ENCODE assay signal across 8 cellular contexts in the genomic region with DNA sequence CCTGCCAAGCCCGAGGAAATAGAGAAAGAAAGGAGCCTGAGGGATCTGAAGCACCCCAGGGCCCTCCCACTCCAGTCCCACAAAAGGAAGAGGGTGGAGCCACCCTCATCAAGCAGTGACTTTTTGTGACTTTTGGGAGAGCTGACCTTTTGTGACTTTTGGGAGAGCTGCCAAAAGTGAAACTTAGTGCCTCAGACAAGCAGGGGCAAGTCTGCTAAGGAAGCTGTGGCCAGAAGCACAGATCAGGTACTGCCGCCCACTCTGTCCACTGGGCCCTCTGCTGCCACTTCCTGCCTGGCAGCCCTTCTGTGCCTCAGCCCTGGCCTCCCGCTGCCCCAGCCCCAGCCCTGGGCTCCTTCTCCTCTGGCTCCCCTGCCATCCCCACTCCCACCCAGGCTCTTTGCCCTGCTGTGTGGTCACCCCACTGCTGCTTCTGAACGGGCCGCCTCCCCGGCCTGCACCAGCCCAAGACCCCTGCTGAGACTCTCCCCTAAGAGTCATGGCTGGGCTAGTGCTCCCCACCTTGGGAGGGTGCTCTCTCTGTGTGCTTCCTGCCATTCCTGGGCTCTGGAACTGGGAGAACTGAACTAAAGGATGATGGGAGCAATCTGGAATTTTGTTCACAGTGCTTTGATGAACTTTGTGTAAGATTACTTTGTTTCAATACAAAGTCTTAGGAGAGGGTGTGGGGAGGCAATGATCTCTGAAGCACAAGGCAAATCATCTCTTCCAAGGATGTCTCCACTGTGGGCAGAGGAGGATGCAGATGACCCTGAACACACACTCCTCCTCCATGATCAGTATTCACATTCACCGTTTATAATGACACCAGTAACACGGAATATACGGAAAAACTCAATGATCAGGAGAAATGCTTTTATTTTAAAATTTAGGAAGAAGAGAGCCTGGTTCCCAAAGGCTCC. TPM values are rescaled to one million over a fixed set of nuclear protein-coding genes. Genes with fewer than 3 reads are reported as not detected.
DNase-seq lines count a peak whose midpoint lies in the region; ATAC-seq and TF ChIP-seq lines count a peak whose summit lies in the region.

A gene (plus strand): TSS at position 147 of the 923 bp plus-strand sequence. CDS start 3,035 bp downstream, outside the sequence.

- peak within 1 kb of the TSS; percentile 23 to 69 (median 57) for H3K27ac ChIP-seq in Peyer's patch

- H3K4me3 ChIP-seq in Peyer's patch: peak within 1 kb of the TSS in 1 of 4 donors; percentile 6

- ATAC-seq in GM18520 (IDR thresholded peaks at IDR 0.05; ENCODE audit: unreplicated experiment): no peak

- no peak for TF ChIP-seq POLR2A in Peyer's patch (IDR thresholded peaks at IDR 0.05)

- DNase-seq in activated CD4-positive, alpha-beta T cell treated with anti-CD3 and anti-CD28 coated beads for 48 hours: peak; percentile 13
- DNase-seq in activated CD4-positive, alpha-beta T cell treated with anti-CD3 and anti-CD28 coated beads, Interleukin-2, amount 50 U/mL, for 4 hours: no peak
- DNase-seq in Peyer's patch (peak in 2 of 3 donors; percentile 32 to 63), endothelial cell (ENCODE audit: low spot score) (no peak), putamen (ENCODE audit: low spot score) (peak; percentile 16), NCI-H2029 treated with DMSO at 0.1 percent for 48 hours (lab: John Stamatoyannopoulos, UW) (no peak), NCI-H128 (lab: John Stamatoyannopoulos, UW; ENCODE audit: unreplicated experiment) (no peak)

- H3K27me3 Mint-ChIP-seq in endothelial cell (ENCODE audit: unreplicated experiment): peaks cover 6% of the 10 kb centered on the region

- H3K4me3 Mint-ChIP-seq in endothelial cell (ENCODE audit: unreplicated experiment): no peak within 1 kb of the TSS

- H3K9me3 Mint-ChIP-seq in endothelial cell (ENCODE audit: unreplicated experiment): no peaks in the 10 kb centered on the region

- H3K4me1 ChIP-seq in Peyer's patch: peaks cover 0 to 29% (median 0%) of the 10 kb centered on the region in 4 donors

- H3K9me3 ChIP-seq in Peyer's patch: no peaks in the 10 kb centered on the region

- H3K4me1 Mint-ChIP-seq in endothelial cell (ENCODE audit: unreplicated experiment): peaks cover 7% of the 10 kb centered on the region

- H3K27ac Mint-ChIP-seq in endothelial cell (ENCODE audit: unreplicated experiment): peak within 1 kb of the TSS; percentile 24

- no peaks in the 10 kb centered on the region for H3K36me3 Mint-ChIP-seq in endothelial cell (ENCODE audit: low read depth, unreplicated experiment)

- no peaks in the 10 kb centered on the region for H3K36me3 ChIP-seq in Peyer's patch

- H3K27me3 ChIP-seq in Peyer's patch: no peaks in the 10 kb centered on the region

- TF ChIP-seq CTCF in Peyer's patch (IDR thresholded peaks at IDR 0.05): no peak
- TF ChIP-seq CTCF in endothelial cell (IDR thresholded peaks at IDR 0.05; ENCODE audit: unreplicated experiment): no peak

RNA-seq across cellular contexts. Expression of the gene that starts here (rescaled TPM):
- total RNA-seq in Peyer's patch (not detected), endothelial cell (ENCODE audit: unreplicated experiment) (not detected)

Comparison
In these comparisons a context has a peak if more than half of its experiments do, and no peak if none do; other contexts are left out.
1. DNase-seq: peak in activated CD4-positive, alpha-beta T cell treated with anti-CD3 and anti-CD28 coated beads for 48 hours (single experiment) and putamen (single experiment); none in activated CD4-positive, alpha-beta T cell treated with anti-CD3 and anti-CD28 coated beads, Interleukin-2, amount 50 U/mL, for 4 hours (0 of 2), endothelial cell (single experiment), NCI-H2029 treated with DMSO at 0.1 percent for 48 hours (single experiment) and NCI-H128 (single experiment).
2. Peak in DNase-seq and H3K27ac ChIP-seq in Peyer's patch; RNA of the gene not detected or under 1 TPM.